ENCODE assay signal across 19 cellular contexts in genomic region chr5:126341906-126342625, GRCh38.
"Had no signal": no experiment of that assay in that cellular context is flagged by ENCODE, and none has a peak within 500 bp of the region (broad histone marks: within the 10 kb centered on the region; RNA-seq: fewer than 3 reads in every experiment).

No MANE protein-coding gene starts in this region.

- DNase-seq: effector memory CD4-positive, alpha-beta T cell; esophagus squamous epithelium; foreskin fibroblast; heart left ventricle; hippocampal formation; kidney glomerular epithelial cell; natural killer cell; right cardiac atrium; small intestine; stimulated activated CD4-positive, alpha-beta T cell treated with anti-CD3 and anti-CD28 coated beads, Interleukin-12 subunit alpha, Interleukin-12 subunit beta, amount 100 ng/mL, for 4 hours; stimulated activated naive CD4-positive, alpha-beta T cell treated with Interleukin-2 at 50 U/mL for 16 hours; thyroid gland had no signal

- H3K4me3 ChIP-seq: esophagus squamous epithelium, heart left ventricle, suprapubic skin, thyroid gland had no signal

- H3K27me3 ChIP-seq: esophagus squamous epithelium, suprapubic skin, thyroid gland had no signal

- H3K4me1 Mint-ChIP-seq: memory B cell, natural killer cell had no signal

- H3K27me3 Mint-ChIP-seq: type B pancreatic cell had no signal

- H3K27ac ChIP-seq: epithelial cell of prostate, esophagus squamous epithelium, heart left ventricle, suprapubic skin, thyroid gland had no signal

- H3K36me3 Mint-ChIP-seq: memory B cell, mesothelial cell of epicardium, natural killer cell, type B pancreatic cell had no signal

- ATAC-seq: heart left ventricle, left lobe of liver, natural killer cell, right cardiac atrium had no signal

- H3K36me3 ChIP-seq: esophagus squamous epithelium, heart left ventricle, suprapubic skin, thyroid gland had no signal

- H3K4me3 Mint-ChIP-seq: memory B cell, mesothelial cell of epicardium, natural killer cell, neural crest cell, type B pancreatic cell had no signal

- H3K4me1 ChIP-seq: esophagus squamous epithelium, heart left ventricle, thyroid gland had no signal

- H3K27ac Mint-ChIP-seq: memory B cell, mesothelial cell of epicardium, natural killer cell, type B pancreatic cell had no signal

- H3K9me3 ChIP-seq: esophagus squamous epithelium, heart left ventricle, suprapubic skin, thyroid gland had no signal

- H3K9me3 Mint-ChIP-seq: memory B cell, mesothelial cell of epicardium, natural killer cell, neural crest cell had no signal
